ENCODE assay signal across 27 cellular contexts in the genomic region with DNA sequence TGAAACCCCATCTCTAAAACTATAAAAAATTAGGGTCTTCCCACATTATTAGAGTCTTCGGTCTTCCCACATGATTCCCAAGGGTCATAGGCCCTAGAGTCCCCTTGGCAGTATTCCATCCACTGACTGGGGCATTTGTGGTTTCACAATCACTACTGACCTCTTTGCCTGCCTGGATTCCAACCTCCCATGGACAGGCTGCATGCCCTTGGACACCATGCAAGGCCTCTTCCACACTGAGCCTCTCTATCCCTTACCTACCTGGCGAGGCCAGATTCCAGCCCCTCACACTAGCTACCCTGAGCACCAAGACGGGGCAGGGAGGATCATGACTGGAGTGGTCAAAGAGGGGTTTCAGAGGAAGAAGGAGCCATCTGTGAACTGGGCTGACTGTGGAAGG.
DNase-seq lines count a peak whose midpoint lies in the region; ATAC-seq, FAIRE-seq and TF ChIP-seq lines count a peak whose summit lies in the region.
"Had no signal": no experiment of that assay in that cellular context is flagged by ENCODE, and none has a peak within 500 bp of the region (broad histone marks: within the 10 kb centered on the region; RNA-seq: fewer than 3 reads in every experiment).

No MANE protein-coding gene starts in this region.

- H3K27me3 Mint-ChIP-seq in nephron (ENCODE audit: low read depth) (no peaks in the 10 kb centered on the region), type B pancreatic cell (no peaks in the 10 kb centered on the region)
- H3K27me3 Mint-ChIP-seq: CD4-positive, alpha-beta T cell had no signal

- peak overlapping the region; percentile 65 to 96 (median 87) for H3K27ac Mint-ChIP-seq in nephron
- no peak overlapping the region for H3K27ac Mint-ChIP-seq in type B pancreatic cell
- H3K27ac Mint-ChIP-seq: CD4-positive, alpha-beta T cell had no signal

- H3K36me3 Mint-ChIP-seq in nephron (ENCODE audit: low read depth) (no peaks in the 10 kb centered on the region), type B pancreatic cell (peaks cover 10% of the 10 kb centered on the region)
- H3K36me3 Mint-ChIP-seq: IgD-negative memory B cell had no signal

- no peak for DNase-seq in WERI-Rb-1
- no peak for DNase-seq in type B pancreatic cell (ENCODE audit: extremely low spot score, unreplicated experiment)
- no peak for DNase-seq in EL
- no peak for DNase-seq in D721Med (ENCODE audit: insufficient read length, low spot score)
- DNase-seq: AML-193; CD4-positive, alpha-beta T cell; COR-L47; DMS 273 treated with DMSO at 0.1 percent for 48 hours; DMS79; GF-D8; MM.1S; NCI-H2029; NCI-H446; NCI-H524 treated with DMSO at 0.1 percent for 48 hours; NCI-H774; SIG-M5 had no signal

- no peak for ATAC-seq in GM18520 (IDR thresholded peaks at IDR 0.05; ENCODE audit: unreplicated experiment)
- ATAC-seq: A549 had no signal

- no peak for TF ChIP-seq CTCF in WERI-Rb-1 (IDR thresholded peaks at IDR 0.05; ENCODE audit: low read depth, low read length)
- no peak for TF ChIP-seq CTCF in nephron (IDR thresholded peaks at IDR 0.05; ENCODE audit: unreplicated experiment in 3 of 3)
- no peak for TF ChIP-seq CTCF in type B pancreatic cell (conservative IDR thresholded peaks at IDR 0.05)
- no peak for TF ChIP-seq CTCF in D721Med (IDR thresholded peaks at IDR 0.05; ENCODE audit: insufficient read depth, missing control alignments)

- H3K9me3 Mint-ChIP-seq in nephron (no peaks in the 10 kb centered on the region), type B pancreatic cell (no peaks in the 10 kb centered on the region)
- H3K9me3 Mint-ChIP-seq: CD4-positive, alpha-beta T cell; IgD-negative memory B cell had no signal

- peaks cover 69% of the 10 kb centered on the region for H3K4me1 Mint-ChIP-seq in nephron
- H3K4me1 Mint-ChIP-seq in type B pancreatic cell (ENCODE audit: unreplicated experiment): peaks cover 63% of the 10 kb centered on the region

- no peak for FAIRE-seq in D721Med (lab: Jason Lieb, UNC)
- FAIRE-seq: A549, GM12891, GM19239, RCC 7860 had no signal

- no peak overlapping the region for H3K4me3 ChIP-seq in WERI-Rb-1 (ENCODE audit: low read depth, low read length)
- H3K4me3 ChIP-seq: A549; BLaER1 treated with 17β-estradiol and CSF1 and Interleukin-3, amounts not matched to agents 10 nM and 100 nM; SK-N-MC had no signal

- H3K9me3 ChIP-seq in WERI-Rb-1 (ENCODE audit: severe bottlenecking): no peaks in the 10 kb centered on the region
- H3K9me3 ChIP-seq: A549; BLaER1 treated with 17β-estradiol and CSF1 and Interleukin-3, amounts not matched to agents 10 nM and 100 nM had no signal

- H3K36me3 ChIP-seq in WERI-Rb-1: no peaks in the 10 kb centered on the region
- H3K36me3 ChIP-seq: BLaER1 treated with 17β-estradiol and CSF1 and Interleukin-3, amounts not matched to agents 10 nM and 100 nM had no signal

- no peaks in the 10 kb centered on the region for H3K27me3 ChIP-seq in WERI-Rb-1 (ENCODE audit: insufficient read depth, low read depth, severe bottlenecking)
- H3K27me3 ChIP-seq in layer of hippocampus (ENCODE audit: control insufficient read depth, insufficient read depth, low read length): no peaks in the 10 kb centered on the region
- H3K27me3 ChIP-seq: BLaER1 treated with 17β-estradiol and CSF1 and Interleukin-3, amounts not matched to agents 10 nM and 100 nM had no signal

- H3K27ac ChIP-seq in WERI-Rb-1 (peak overlapping the region; percentile 78), layer of hippocampus (ENCODE audit: low read depth, low read length) (peak overlapping the region; percentile 8)
- H3K27ac ChIP-seq: A549; BLaER1 treated with 17β-estradiol and CSF1 and Interleukin-3, amounts not matched to agents 10 nM and 100 nM; KMS-11; SK-N-MC had no signal

- H3K4me3 Mint-ChIP-seq in nephron (no peak overlapping the region), type B pancreatic cell (peak overlapping the region; percentile 20)
- H3K4me3 Mint-ChIP-seq: CD4-positive, alpha-beta T cell; IgD-negative memory B cell had no signal
